ENCODE assay signal across 17 cellular contexts in the genomic region with DNA sequence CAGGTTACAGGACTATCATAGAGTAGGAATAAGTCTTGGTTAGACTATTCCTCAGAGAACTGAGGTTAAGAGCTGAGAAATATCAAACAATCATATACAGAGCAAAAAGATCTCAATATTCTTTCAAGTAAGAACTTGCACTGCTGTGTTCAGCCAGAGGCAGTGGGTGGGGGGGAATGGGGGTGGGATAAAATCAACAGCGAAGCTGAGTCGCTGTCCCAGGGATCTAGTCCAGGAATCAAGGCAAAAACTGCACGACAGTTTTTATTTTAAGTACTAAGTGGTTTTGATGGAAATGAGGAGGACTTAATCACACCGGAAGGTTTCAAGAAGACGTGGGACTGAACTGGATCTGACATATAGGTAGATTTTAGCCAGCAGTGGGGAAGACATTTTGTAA.
DNase-seq lines count a peak whose midpoint lies in the region; ATAC-seq and TF ChIP-seq lines count a peak whose summit lies in the region.
"Had no signal": no experiment of that assay in that cellular context is flagged by ENCODE, and none has a peak within 500 bp of the region (broad histone marks: within the 10 kb centered on the region; RNA-seq: fewer than 3 reads in every experiment).

No MANE protein-coding gene starts in this region.

- in situ Hi-C loops in gastrocnemius medialis (cut with MboI; ENCODE audit: low sequenced_read_pairs in 4 of 4): no loop called here

- peak overlapping the region; percentile 48 for H3K27ac ChIP-seq in A673 (ENCODE audit: low read depth, low read length, poor library complexity, severe bottlenecking)
- H3K27ac ChIP-seq in gastrocnemius medialis: no peak overlapping the region
- H3K27ac ChIP-seq: HL-60 had no signal

- no peak for TF ChIP-seq POLR2A in gastrocnemius medialis (IDR thresholded peaks at IDR 0.05)

- ATAC-seq in WTC11: no peak
- no peak for ATAC-seq in GM21526 (IDR thresholded peaks at IDR 0.05; ENCODE audit: low FRiP score, unreplicated experiment)
- ATAC-seq in gastrocnemius medialis: no peak

- H3K4me3 Mint-ChIP-seq in WTC11: no peak overlapping the region
- no peak overlapping the region for H3K4me3 Mint-ChIP-seq in endothelial cell (ENCODE audit: unreplicated experiment)
- no peak overlapping the region for H3K4me3 Mint-ChIP-seq in mesothelial cell of epicardium
- H3K4me3 Mint-ChIP-seq: B cell had no signal

- H3K27me3 Mint-ChIP-seq in WTC11 (ENCODE audit: low read depth) (no peaks in the 10 kb centered on the region), endothelial cell (ENCODE audit: unreplicated experiment) (peaks cover 2% of the 10 kb centered on the region), mesothelial cell of epicardium (ENCODE audit: low read depth) (no peaks in the 10 kb centered on the region)
- H3K27me3 Mint-ChIP-seq: B cell had no signal

- H3K4me1 Mint-ChIP-seq in WTC11 (peaks cover 35% of the 10 kb centered on the region), endothelial cell (ENCODE audit: unreplicated experiment) (peaks cover 9% of the 10 kb centered on the region), mesothelial cell of epicardium (peaks cover 13% of the 10 kb centered on the region)

- POLR2A ChIA-PET in A673 (lab: Charles Lee; ENCODE audit: low non-redundant PET) (no interaction called here), WTC11 (lab: Charles Lee) (no interaction called here)

- TF ChIP-seq CTCF in A673 (conservative IDR thresholded peaks at IDR 0.05; ENCODE audit: low read depth, low read length) (no peak), WTC11 (IDR thresholded peaks at IDR 0.05) (no peak), endothelial cell (IDR thresholded peaks at IDR 0.05; ENCODE audit: unreplicated experiment) (no peak), mesothelial cell of epicardium (IDR thresholded peaks at IDR 0.05; ENCODE audit: unreplicated experiment) (no peak), gastrocnemius medialis (IDR thresholded peaks at IDR 0.05 in 4 of 5, conservative IDR thresholded peaks at IDR 0.05 in 1 of 5) (no peak)

- no TSS peak for BruUV-seq in A673 (replicated peaks; lab: Mats Ljungman, UMichigan)

- intact Hi-C loops in A673 (cut with micrococcal nuclease; ENCODE audit: unreplicated experiment) (loop anchor here (5.0 kb wide), 1 partner anchor 463 kb away; no protein-coding TSS in a partner anchor), gastrocnemius medialis (cut with DNase I; ENCODE audit: low total_unique reads) (no loop called here)

- H3K9me3 Mint-ChIP-seq in WTC11 (peaks cover 7% of the 10 kb centered on the region; the same call in 1 of the 2 replicates), endothelial cell (ENCODE audit: unreplicated experiment) (no peaks in the 10 kb centered on the region), mesothelial cell of epicardium (peaks cover 9% of the 10 kb centered on the region)

- H3K27me3 ChIP-seq in A673 (replicated peaks; ENCODE audit: insufficient read depth, low read depth, low read length, poor library complexity): no peaks in the 10 kb centered on the region
- no peaks in the 10 kb centered on the region for H3K27me3 ChIP-seq in gastrocnemius medialis

- H3K36me3 Mint-ChIP-seq in WTC11 (no peaks in the 10 kb centered on the region), endothelial cell (ENCODE audit: low read depth, unreplicated experiment) (peaks cover 3% of the 10 kb centered on the region), mesothelial cell of epicardium (peaks cover 13% of the 10 kb centered on the region)

- H3K9me3 ChIP-seq in A673 (ENCODE audit: low read depth, low read length, poor library complexity, severe bottlenecking): peaks cover 8% of the 10 kb centered on the region
- H3K9me3 ChIP-seq in gastrocnemius medialis: no peaks in the 10 kb centered on the region
- H3K9me3 ChIP-seq: HAP-1 had no signal

- H3K4me3 ChIP-seq in A673 (ENCODE audit: low read depth, low read length, poor library complexity, severe bottlenecking): no peak overlapping the region
- H3K4me3 ChIP-seq in gastrocnemius medialis: no peak overlapping the region
- H3K4me3 ChIP-seq: HAP-1 had no signal

- H3K4me1 ChIP-seq in A673 (ENCODE audit: insufficient read depth, low read length, poor library complexity, severe bottlenecking): peaks cover 36% of the 10 kb centered on the region
- H3K4me1 ChIP-seq in gastrocnemius medialis: peaks cover 9 to 14% of the 10 kb centered on the region in 2 donors

- CTCF ChIA-PET in A673 (lab: Charles Lee): no interaction called here
- CTCF ChIA-PET in WTC11 (lab: Charles Lee): interaction anchor here (1.0 to 1.3 kb wide), 2 partner anchors 22 to 148 kb away, joined by 3 to 6 read pairs; no protein-coding TSS in a partner anchor

- H3K36me3 ChIP-seq in A673 (ENCODE audit: insufficient read depth, low read length, poor library complexity, severe bottlenecking): peaks cover 5% of the 10 kb centered on the region
- H3K36me3 ChIP-seq in gastrocnemius medialis: no peaks in the 10 kb centered on the region
- H3K36me3 ChIP-seq: HAP-1 had no signal

- H3K27ac Mint-ChIP-seq in WTC11: peak overlapping the region; percentile 14; the same call in 1 of the 2 replicates
- peak overlapping the region; percentile 52 for H3K27ac Mint-ChIP-seq in endothelial cell (ENCODE audit: unreplicated experiment)
- H3K27ac Mint-ChIP-seq in mesothelial cell of epicardium: peak overlapping the region; percentile 48
- H3K27ac Mint-ChIP-seq: B cell had no signal

- DNase-seq in A673 (ENCODE audit: low spot score): no peak
- no peak for DNase-seq in WTC11 (ENCODE audit: low spot score)
- DNase-seq in endothelial cell (ENCODE audit: low spot score): no peak
- no peak for DNase-seq in mesothelial cell of epicardium (ENCODE audit: low spot score in 2 of 2, unreplicated experiment in 2 of 2)
- no peak for DNase-seq in NCI-H1048 (lab: John Stamatoyannopoulos, UW)
- DNase-seq in gastrocnemius medialis: no peak
- DNase-seq in cerebellar nuclear complex (lab: John Stamatoyannopoulos, UW): no peak
- DNase-seq: 8988T, DMS 273 treated with DMSO at 0.1 percent for 48 hours, NCI-H1436, NCI-H1930, NCI-H526 treated with DMSO at 0.1 percent for 48 hours, SHP77 treated with DMSO at 0.1 percent for 48 hours had no signal

TF ChIP-seq in WTC11, 78 proteins besides CTCF, POLR2A, EP300 and RAD21 (continues in another document):
- TF ChIP-seq, protein P1, sequence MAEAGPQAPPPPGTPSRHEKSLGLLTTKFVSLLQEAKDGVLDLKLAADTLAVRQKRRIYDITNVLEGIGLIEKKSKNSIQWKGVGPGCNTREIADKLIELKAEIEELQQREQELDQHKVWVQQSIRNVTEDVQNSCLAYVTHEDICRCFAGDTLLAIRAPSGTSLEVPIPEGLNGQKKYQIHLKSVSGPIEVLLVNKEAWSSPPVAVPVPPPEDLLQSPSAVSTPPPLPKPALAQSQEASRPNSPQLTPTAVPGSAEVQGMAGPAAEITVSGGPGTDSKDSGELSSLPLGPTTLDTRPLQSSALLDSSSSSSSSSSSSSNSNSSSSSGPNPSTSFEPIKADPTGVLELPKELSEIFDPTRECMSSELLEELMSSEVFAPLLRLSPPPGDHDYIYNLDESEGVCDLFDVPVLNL (CRISPR knock-in tag; IDR thresholded peaks at IDR 0.05; ENCODE audit: borderline replicate concordance, low read depth): no peak
- TF ChIP-seq, protein P2, sequence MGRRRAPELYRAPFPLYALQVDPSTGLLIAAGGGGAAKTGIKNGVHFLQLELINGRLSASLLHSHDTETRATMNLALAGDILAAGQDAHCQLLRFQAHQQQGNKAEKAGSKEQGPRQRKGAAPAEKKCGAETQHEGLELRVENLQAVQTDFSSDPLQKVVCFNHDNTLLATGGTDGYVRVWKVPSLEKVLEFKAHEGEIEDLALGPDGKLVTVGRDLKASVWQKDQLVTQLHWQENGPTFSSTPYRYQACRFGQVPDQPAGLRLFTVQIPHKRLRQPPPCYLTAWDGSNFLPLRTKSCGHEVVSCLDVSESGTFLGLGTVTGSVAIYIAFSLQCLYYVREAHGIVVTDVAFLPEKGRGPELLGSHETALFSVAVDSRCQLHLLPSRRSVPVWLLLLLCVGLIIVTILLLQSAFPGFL (CRISPR knock-in tag; IDR thresholded peaks at IDR 0.05; ENCODE audit: borderline replicate concordance): no peak
- TF ChIP-seq CBFB (CRISPR knock-in tag; IDR thresholded peaks at IDR 0.05; ENCODE audit: low read depth): no peak
- TF ChIP-seq ZNF121 (CRISPR knock-in tag; IDR thresholded peaks at IDR 0.05): no peak
- TF ChIP-seq, protein P3, sequence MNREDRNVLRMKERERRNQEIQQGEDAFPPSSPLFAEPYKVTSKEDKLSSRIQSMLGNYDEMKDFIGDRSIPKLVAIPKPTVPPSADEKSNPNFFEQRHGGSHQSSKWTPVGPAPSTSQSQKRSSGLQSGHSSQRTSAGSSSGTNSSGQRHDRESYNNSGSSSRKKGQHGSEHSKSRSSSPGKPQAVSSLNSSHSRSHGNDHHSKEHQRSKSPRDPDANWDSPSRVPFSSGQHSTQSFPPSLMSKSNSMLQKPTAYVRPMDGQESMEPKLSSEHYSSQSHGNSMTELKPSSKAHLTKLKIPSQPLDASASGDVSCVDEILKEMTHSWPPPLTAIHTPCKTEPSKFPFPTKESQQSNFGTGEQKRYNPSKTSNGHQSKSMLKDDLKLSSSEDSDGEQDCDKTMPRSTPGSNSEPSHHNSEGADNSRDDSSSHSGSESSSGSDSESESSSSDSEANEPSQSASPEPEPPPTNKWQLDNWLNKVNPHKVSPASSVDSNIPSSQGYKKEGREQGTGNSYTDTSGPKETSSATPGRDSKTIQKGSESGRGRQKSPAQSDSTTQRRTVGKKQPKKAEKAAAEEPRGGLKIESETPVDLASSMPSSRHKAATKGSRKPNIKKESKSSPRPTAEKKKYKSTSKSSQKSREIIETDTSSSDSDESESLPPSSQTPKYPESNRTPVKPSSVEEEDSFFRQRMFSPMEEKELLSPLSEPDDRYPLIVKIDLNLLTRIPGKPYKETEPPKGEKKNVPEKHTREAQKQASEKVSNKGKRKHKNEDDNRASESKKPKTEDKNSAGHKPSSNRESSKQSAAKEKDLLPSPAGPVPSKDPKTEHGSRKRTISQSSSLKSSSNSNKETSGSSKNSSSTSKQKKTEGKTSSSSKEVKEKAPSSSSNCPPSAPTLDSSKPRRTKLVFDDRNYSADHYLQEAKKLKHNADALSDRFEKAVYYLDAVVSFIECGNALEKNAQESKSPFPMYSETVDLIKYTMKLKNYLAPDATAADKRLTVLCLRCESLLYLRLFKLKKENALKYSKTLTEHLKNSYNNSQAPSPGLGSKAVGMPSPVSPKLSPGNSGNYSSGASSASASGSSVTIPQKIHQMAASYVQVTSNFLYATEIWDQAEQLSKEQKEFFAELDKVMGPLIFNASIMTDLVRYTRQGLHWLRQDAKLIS (CRISPR knock-in tag; IDR thresholded peaks at IDR 0.05; ENCODE audit: borderline replicate concordance): no peak
- TF ChIP-seq SP1 (CRISPR knock-in tag; conservative IDR thresholded peaks at IDR 0.05): no peak
